24 cellular contexts compared by ENCODE assay signal in genomic region chr2:21288299-21288698, GRCh38.
DNase-seq lines count a peak whose midpoint lies in the region; ATAC-seq and TF ChIP-seq lines count a peak whose summit lies in the region.
"Had no signal": no experiment of that assay in that cellular context is flagged by ENCODE, and none has a peak within 500 bp of the region (broad histone marks: within the 10 kb centered on the region; RNA-seq: fewer than 3 reads in every experiment).

No MANE protein-coding gene starts in this region.

- H3K79me2 ChIP-seq in GM23338 (replicated peaks; ENCODE audit: insufficient read depth) (no peaks in the 10 kb centered on the region), trophoblast cell (ENCODE audit: control insufficient read depth, insufficient read depth, low read length, poor library complexity) (no peaks in the 10 kb centered on the region), hepatocyte (no peaks in the 10 kb centered on the region)

- H3K79me1 ChIP-seq in trophoblast cell (ENCODE audit: low read length), result peaks cover 7% of the 10 kb centered on the region

- 64% methylated on average over 2 of the region's 2 CpGs for WGBS in right cardiac atrium
- WGBS in trophoblast cell (ENCODE audit: extremely low coverage, insufficient coverage, insufficient read length), result no CpG with 5 or more reads among the region's 2 CpGs
- 76% methylated on average over 2 of the region's 2 CpGs for WGBS in hepatocyte (ENCODE audit: low lambda C conversion rate, missing lambda C conversion rate)

- H4K12ac ChIP-seq in trophoblast cell (ENCODE audit: low read depth, low read length), result no peak overlapping the region

- H4K20me1 ChIP-seq in GM23338 (replicated peaks; ENCODE audit: insufficient read depth) (no peaks in the 10 kb centered on the region), hepatocyte (ENCODE audit: insufficient read depth, poor library complexity, severe bottlenecking) (no peaks in the 10 kb centered on the region)

- H3K4me2 ChIP-seq in GM23338 (no peak overlapping the region), trophoblast cell (ENCODE audit: low read length) (no peak overlapping the region), hepatocyte (no peak overlapping the region)

- no peaks in the 10 kb centered on the region for H3F3A ChIP-seq in GM23338 (replicated peaks; ENCODE audit: low read depth)

- no peak overlapping the region for H2AK5ac ChIP-seq in trophoblast cell (ENCODE audit: low read length)

- peak overlapping the region; percentile 70 for H3K14ac ChIP-seq in trophoblast cell (ENCODE audit: low read length)

- no peak overlapping the region for H3K27ac Mint-ChIP-seq in GM23338
- H3K27ac Mint-ChIP-seq: activated CD4-positive, alpha-beta T cell treated with anti-CD3 and anti-CD28 coated beads, Interleukin-2, amount 10 ng/mL, durations not matched to agents 24 days and 14 days; activated T-cell treated with anti-CD3 and anti-CD28 coated beads, Interleukin-2, amount 50 U/mL, for 24 hours; progenitor cell of endocrine pancreas had no signal

- H4K91ac ChIP-seq in trophoblast cell (ENCODE audit: low read depth, low read length), result peak overlapping the region; percentile 19

- no peak overlapping the region for H3K4me3 ChIP-seq in GM23338
- H3K4me3 ChIP-seq in ascending aorta, result no peak overlapping the region
- no peak overlapping the region for H3K4me3 ChIP-seq in right cardiac atrium (ENCODE audit: low read length)
- H3K4me3 ChIP-seq in trophoblast cell (ENCODE audit: low read depth, low read length), result no peak overlapping the region
- no peak overlapping the region for H3K4me3 ChIP-seq in hepatocyte
- H3K4me3 ChIP-seq: testis had no signal

- H2AFZ ChIP-seq in GM23338 (no peak overlapping the region), trophoblast cell (ENCODE audit: insufficient read depth, low read length, poor library complexity) (peak overlapping the region; percentile 41), hepatocyte (no peak overlapping the region)

- H3K27me3 ChIP-seq in GM23338 (ENCODE audit: insufficient read depth) (no peaks in the 10 kb centered on the region), ascending aorta (no peaks in the 10 kb centered on the region), right cardiac atrium (ENCODE audit: control insufficient read depth, insufficient read depth) (no peaks in the 10 kb centered on the region), trophoblast cell (ENCODE audit: insufficient read depth, low read length) (no peaks in the 10 kb centered on the region), hepatocyte (no peaks in the 10 kb centered on the region)
- H3K27me3 ChIP-seq: BE2C, testis had no signal

- H3K23ac ChIP-seq in trophoblast cell (ENCODE audit: low read length), result no peak overlapping the region

- peaks cover 24% of the 10 kb centered on the region for H3K4me1 Mint-ChIP-seq in GM23338
- H3K4me1 Mint-ChIP-seq: activated CD4-positive, alpha-beta T cell treated with anti-CD3 and anti-CD28 coated beads, Interleukin-2, amount 10 ng/mL, durations not matched to agents 24 days and 14 days had no signal

- H2BK5ac ChIP-seq in trophoblast cell (ENCODE audit: low read depth, low read length, poor library complexity), result peak overlapping the region; percentile 53

- DNase-seq in GM23338 (ENCODE audit: low spot score) (peak; percentile 6), ascending aorta (ENCODE audit: low spot score in 2 of 2) (no peak), right cardiac atrium (no peak), trophoblast cell (no peak), hepatocyte (ENCODE audit: low spot score) (no peak), NCI-H1417 treated with DMSO at 0.1 percent for 48 hours (lab: John Stamatoyannopoulos, UW) (no peak)
- DNase-seq: activated CD4-positive, alpha-beta T cell treated with anti-CD3 and anti-CD28 coated beads, Interleukin-2, amount 10 ng/mL, durations not matched to agents 24 days and 14 days; activated naive CD4-positive, alpha-beta T cell treated with Interleukin-2 at 50 U/mL for 16 hours; activated T-cell treated with anti-CD3 and anti-CD28 coated beads, Interleukin-2, amount 50 U/mL, for 24 hours; BE2C; DMS153; effector memory CD4-positive, alpha-beta T cell; erythroblast; H9; mammary epithelial cell; NCI-H1436; NCI-H2107; OCI-M1; stimulated activated naive CD8-positive, alpha-beta T cell treated with anti-CD3 and anti-CD28 coated beads, Interleukin-15, Interleukin-2, amounts not matched to agents 100 U/mL and 50 U/mL, for 24 hours; testis; WERI-Rb-1 had no signal

- H3K4ac ChIP-seq in trophoblast cell (ENCODE audit: low read depth, low read length), result peak overlapping the region; percentile 40

- no peak overlapping the region for H3K9ac ChIP-seq in trophoblast cell (ENCODE audit: low read length)

- H3K9me3 ChIP-seq in ascending aorta (no peaks in the 10 kb centered on the region), right cardiac atrium (ENCODE audit: control insufficient read depth, low read length) (no peaks in the 10 kb centered on the region), trophoblast cell (ENCODE audit: insufficient read depth, low read depth, low read length) (no peaks in the 10 kb centered on the region), hepatocyte (ENCODE audit: low read depth) (no peaks in the 10 kb centered on the region)
- H3K9me3 ChIP-seq: BE2C, testis had no signal

- no peaks in the 10 kb centered on the region for H3K36me3 ChIP-seq in GM23338 (ENCODE audit: insufficient read depth)
- H3K36me3 ChIP-seq in ascending aorta, result no peaks in the 10 kb centered on the region
- no peaks in the 10 kb centered on the region for H3K36me3 ChIP-seq in trophoblast cell (ENCODE audit: control insufficient read depth in 1 of 2, insufficient read depth in 2 of 2, low read length in 2 of 2)
- no peaks in the 10 kb centered on the region for H3K36me3 ChIP-seq in hepatocyte (replicated peaks; ENCODE audit: insufficient read depth, low read depth)
- H3K36me3 ChIP-seq: BE2C, WERI-Rb-1 had no signal

- H3K27ac ChIP-seq in GM23338 (ENCODE audit: low read depth), result no peak overlapping the region
- H3K27ac ChIP-seq in ascending aorta, result peak overlapping the region; percentile 43 to 75
- no peak overlapping the region for H3K27ac ChIP-seq in right cardiac atrium (ENCODE audit: low read length)
- H3K27ac ChIP-seq in trophoblast cell (ENCODE audit: low read depth, low read length), result peak overlapping the region; percentile 67
- H3K27ac ChIP-seq in hepatocyte, result no peak overlapping the region
- H3K27ac ChIP-seq: testis, WERI-Rb-1 had no signal

- ATAC-seq in GM23338 (peak; percentile 88), right cardiac atrium (peak; percentile 15 to 48), GM19397 (IDR thresholded peaks at IDR 0.05; ENCODE audit: unreplicated experiment) (no peak), GM21367 (IDR thresholded peaks at IDR 0.05; ENCODE audit: unreplicated experiment) (no peak)
- ATAC-seq: stimulated activated naive CD8-positive, alpha-beta T cell treated with anti-CD3 and anti-CD28 coated beads, Interleukin-15, Interleukin-2, amounts not matched to agents 100 U/mL and 50 U/mL, for 24 hours had no signal

- H2BK120ac ChIP-seq in trophoblast cell (ENCODE audit: insufficient read depth, low read length, poor library complexity), result peak overlapping the region; percentile 63

- no peaks in the 10 kb centered on the region for H3K27me3 Mint-ChIP-seq in GM23338 (ENCODE audit: insufficient read depth, low read depth, poor library complexity)
- H3K27me3 Mint-ChIP-seq: activated CD4-positive, alpha-beta T cell treated with anti-CD3 and anti-CD28 coated beads, Interleukin-2, amount 10 ng/mL, durations not matched to agents 24 days and 14 days; progenitor cell of endocrine pancreas had no signal

- no peak overlapping the region for H4K8ac ChIP-seq in trophoblast cell (ENCODE audit: low read depth, low read length)

- no peak overlapping the region for H3K18ac ChIP-seq in trophoblast cell (ENCODE audit: low read length)

- no peak for TF ChIP-seq CTCF in GM23338 (conservative IDR thresholded peaks at IDR 0.05; ENCODE audit: low read depth in 2 of 2)
- no peak for TF ChIP-seq CTCF in ascending aorta (IDR thresholded peaks at IDR 0.05)
- TF ChIP-seq CTCF in hepatocyte (IDR thresholded peaks at IDR 0.05; ENCODE audit: poor library complexity), result no peak

- H3K36me3 Mint-ChIP-seq in GM23338 (ENCODE audit: low read depth), result no peaks in the 10 kb centered on the region

- H3K4me1 ChIP-seq in GM23338 (ENCODE audit: insufficient read depth) (peaks cover 12% of the 10 kb centered on the region; the same call in 1 of the 2 replicates), ascending aorta (peaks cover 7 to 25% of the 10 kb centered on the region in 2 donors), right cardiac atrium (ENCODE audit: control insufficient read depth, insufficient read depth, low read length) (no peaks in the 10 kb centered on the region), trophoblast cell (ENCODE audit: control insufficient read depth in 1 of 2, insufficient read depth in 2 of 2, low read length in 2 of 2) (peaks cover 3 to 7% of the 10 kb centered on the region in 2 experiments), hepatocyte (ENCODE audit: insufficient read depth) (peaks cover 5% of the 10 kb centered on the region)
- H3K4me1 ChIP-seq: testis had no signal

- intact Hi-C loops in ascending aorta (cut with DNase I), result no loop called here
- intact Hi-C loops in right cardiac atrium (cut with DNase I), result no loop called here

- H3K9me2 ChIP-seq in GM23338 (ENCODE audit: insufficient read depth) (no peaks in the 10 kb centered on the region), hepatocyte (replicated peaks; ENCODE audit: insufficient read depth) (no peaks in the 10 kb centered on the region)

- H2BK12ac ChIP-seq in trophoblast cell (ENCODE audit: low read length), result peak overlapping the region; percentile 78

- no peak overlapping the region for H3K4me3 Mint-ChIP-seq in GM23338
- H3K4me3 Mint-ChIP-seq: activated CD4-positive, alpha-beta T cell treated with anti-CD3 and anti-CD28 coated beads, Interleukin-2, amount 10 ng/mL, durations not matched to agents 24 days and 14 days; activated T-cell treated with anti-CD3 and anti-CD28 coated beads, Interleukin-2, amount 50 U/mL, for 24 hours; H9 had no signal

- 0 out of 3 replicates have a peak, but pooled peaks cover 3% of the 10 kb centered on the region for H3K9me3 Mint-ChIP-seq in GM23338
- H3K9me3 Mint-ChIP-seq: activated CD4-positive, alpha-beta T cell treated with anti-CD3 and anti-CD28 coated beads, Interleukin-2, amount 10 ng/mL, durations not matched to agents 24 days and 14 days; H9 had no signal

Comparison
In these comparisons a context has a peak if more than half of its experiments do, and no peak if none do; other contexts are left out.
1. ATAC-seq: peak in GM23338 (single experiment) and right cardiac atrium (2 of 2); none in GM19397 (single experiment) and GM21367 (single experiment).
2. H3K27ac ChIP-seq: peak in ascending aorta (2 of 2) and trophoblast cell (single experiment); none in GM23338 (single experiment), right cardiac atrium (single experiment) and hepatocyte (single experiment).